Comparison of ENCODE assay signal across 8 cellular contexts in genomic region chr2:8584174-8585066, GRCh38.
DNase-seq lines count a peak whose midpoint lies in the region; ATAC-seq, FAIRE-seq and TF ChIP-seq lines count a peak whose summit lies in the region.

No MANE protein-coding gene starts in this region.

- DNase-seq in GM23338 (ENCODE audit: low spot score) = no peak
- no peak for DNase-seq in WTC11 (ENCODE audit: low spot score)
- DNase-seq in HepG2 (ENCODE audit: low spot score) = no peak
- no peak for DNase-seq in small intestine
- DNase-seq in stimulated activated CD4-positive, alpha-beta T cell treated with anti-CD3 and anti-CD28 coated beads, Interleukin-2, amount 100 ng/mL, for 48 hours = no peak
- no peak for DNase-seq in stimulated activated CD4-positive, alpha-beta T cell treated with anti-CD3 and anti-CD28 coated beads, Interleukin-12 subunit alpha, Interleukin-12 subunit beta, amount 100 ng/mL, for 4 hours

- TF ChIP-seq RAD21 in HepG2 (CRISPR knock-in tag; IDR thresholded peaks at IDR 0.05) = no peak

- H3K4me1 ChIP-seq in GM23338 (ENCODE audit: insufficient read depth) (peaks cover 13% of the 10 kb centered on the region), HepG2 (ENCODE audit: insufficient read depth, low read length) (peaks cover 62% of the 10 kb centered on the region), small intestine (ENCODE audit: control insufficient read depth in 2 of 2, insufficient read depth in 1 of 2, low read depth in 1 of 2, low read length in 1 of 2) (no peaks in the 10 kb centered on the region)

- H3K27ac Mint-ChIP-seq in GM23338 (no peak overlapping the region), WTC11 (peak overlapping the region; percentile 86)

- no peaks in the 10 kb centered on the region for H3K9me2 ChIP-seq in GM23338 (ENCODE audit: insufficient read depth)

- H3K4me1 Mint-ChIP-seq in GM23338 (peaks cover 31% of the 10 kb centered on the region), WTC11 (peaks cover 50% of the 10 kb centered on the region)

- in situ Hi-C loops in HepG2 (cut with HindIII; ENCODE audit: extremely low pct_ligation_motif_present, low pct_unique_long_range_greater_than_20kb) = no loop called here

- H3K27ac ChIP-seq in GM23338 (ENCODE audit: low read depth) (no peak overlapping the region), HepG2 (ENCODE audit: extremely low read length, insufficient read depth, low read length) (no peak overlapping the region), small intestine (ENCODE audit: low read depth in 1 of 2, low read length in 1 of 2) (peak overlapping the region; percentile 19 to 24)

- H3K79me2 ChIP-seq in GM23338 (replicated peaks; ENCODE audit: insufficient read depth) (no peaks in the 10 kb centered on the region), HepG2 (ENCODE audit: insufficient read depth, low read length) (no peaks in the 10 kb centered on the region)

- H3K36me3 ChIP-seq in GM23338 (ENCODE audit: insufficient read depth) = no peaks in the 10 kb centered on the region
- H3K36me3 ChIP-seq in HepG2 (replicated peaks in 1 of 2; ENCODE audit: control insufficient read depth in 1 of 2, insufficient read depth in 2 of 2, low read length in 2 of 2) = no peaks in the 10 kb centered on the region
- no peaks in the 10 kb centered on the region for H3K36me3 ChIP-seq in small intestine (ENCODE audit: control insufficient read depth in 2 of 2, insufficient read depth in 2 of 2, low read length in 2 of 2)

- H3K4me3 ChIP-seq in GM23338 = peak overlapping the region; percentile 44
- H3K4me3 ChIP-seq in HepG2 (replicated peaks in 1 of 3; ENCODE audit: insufficient read depth in 1 of 3, low read depth in 2 of 3, low read length in 3 of 3) = peak overlapping the region in 1 of 3 experiments; percentile 18; a peak in 1 of 6 replicates
- no peak overlapping the region for H3K4me3 ChIP-seq in small intestine (ENCODE audit: low read depth in 1 of 2, low read length in 2 of 2)

- POLR2A ChIA-PET in WTC11 (lab: Charles Lee) = interaction anchor here (1.0 to 1.4 kb wide), 4 partner anchors 54 to 100 kb away, joined by 3 to 7 read pairs (median 5); partner anchors contain the start of gene ID2
- POLR2A ChIA-PET in HepG2 (lab: Yijun Ruan, JAX) = interaction anchor here (1.0 to 2.5 kb wide), 8 partner anchors 10 to 97 kb away, joined by 3 to 37 read pairs (median 5); partner anchors contain the start of gene ID2

- intact Hi-C loops in HepG2 (cut with micrococcal nuclease; ENCODE audit: unreplicated experiment) = no loop called here

- no peak overlapping the region for H3K9ac ChIP-seq in HepG2 (ENCODE audit: insufficient read depth, low read depth, low read length)

- H3K27me3 Mint-ChIP-seq in GM23338 (ENCODE audit: insufficient read depth, low read depth, poor library complexity) (peaks cover 14% of the 10 kb centered on the region), WTC11 (ENCODE audit: low read depth) (no peaks in the 10 kb centered on the region; the same call in none of the 2 replicates)

- peak overlapping the region; percentile 57 for H3K4me3 Mint-ChIP-seq in GM23338
- peak overlapping the region; percentile 50 for H3K4me3 Mint-ChIP-seq in WTC11

- no TSS peak for BruUV-seq in HepG2 (replicated peaks; lab: Mats Ljungman, UMichigan)

- H3K36me3 Mint-ChIP-seq in GM23338 (ENCODE audit: low read depth) (no peaks in the 10 kb centered on the region), WTC11 (no peaks in the 10 kb centered on the region)

- CTCF ChIA-PET in WTC11 (lab: Charles Lee) (interaction anchor here (0.9 to 2.5 kb wide), 7 partner anchors 11 to 299 kb away, joined by 3 to 10 read pairs (median 4); no protein-coding TSS in a partner anchor), HepG2 (lab: Yijun Ruan, JAX; ENCODE audit: low intra/inter-chr PET ratio, low total read pairs) (no interaction called here)

- no peaks in the 10 kb centered on the region for H3F3A ChIP-seq in GM23338 (replicated peaks; ENCODE audit: low read depth)

- no peaks in the 10 kb centered on the region for H3K9me3 Mint-ChIP-seq in GM23338
- H3K9me3 Mint-ChIP-seq in WTC11 = no peaks in the 10 kb centered on the region

- TF ChIP-seq EP300 in HepG2 (IDR thresholded peaks at IDR 0.05; ENCODE audit: low read depth in 2 of 2, low read length in 2 of 2) (no peak), HepG2 (CRISPR knock-in tag; IDR thresholded peaks at IDR 0.05; ENCODE audit: borderline replicate concordance) (no peak)

- H4K20me1 ChIP-seq in GM23338 (replicated peaks; ENCODE audit: insufficient read depth) = no peaks in the 10 kb centered on the region
- no peaks in the 10 kb centered on the region for H4K20me1 ChIP-seq in HepG2 (ENCODE audit: insufficient read depth, low read length)

- peak; percentile 2 for ATAC-seq in GM23338
- ATAC-seq in WTC11 = no peak
- no peak for ATAC-seq in HepG2
- ATAC-seq in GM21529 (IDR thresholded peaks at IDR 0.05; ENCODE audit: unreplicated experiment) = no peak
- ATAC-seq in HG03342 (IDR thresholded peaks at IDR 0.05; ENCODE audit: unreplicated experiment) = no peak

- WGBS in HepG2 (ENCODE audit: low lambda C conversion rate) = 77% methylated on average over 25 of the region's 29 CpGs
- WGBS in small intestine, 3 donors = 55 to 66% (median 64%) methylated on average over 29 of the region's 29 CpGs

- TF ChIP-seq CTCF in GM23338 (conservative IDR thresholded peaks at IDR 0.05; ENCODE audit: low read depth in 2 of 2) (no peak), WTC11 (IDR thresholded peaks at IDR 0.05) (no peak), HepG2 (CRISPR knock-in tag; IDR thresholded peaks at IDR 0.05) (no peak)

- no peaks in the 10 kb centered on the region for H3K27me3 ChIP-seq in GM23338 (ENCODE audit: insufficient read depth)
- peaks cover 3 to 18% of the 10 kb centered on the region in 2 experiments; a peak in 3 of 5 replicates for H3K27me3 ChIP-seq in HepG2 (ENCODE audit: control insufficient read depth in 1 of 2, insufficient read depth in 2 of 2, low read length in 2 of 2)
- no peaks in the 10 kb centered on the region for H3K27me3 ChIP-seq in small intestine (ENCODE audit: control insufficient read depth in 2 of 2, insufficient read depth in 2 of 2, low read length in 2 of 2)

- H3K4me2 ChIP-seq in GM23338 (peak overlapping the region; percentile 77), HepG2 (ENCODE audit: low read depth, low read length) (peak overlapping the region; percentile 53)

- no peak for FAIRE-seq in HepG2 (lab: Jason Lieb, UNC)
- no peak for FAIRE-seq in small intestine (lab: Jason Lieb, UNC)

- H2AFZ ChIP-seq in GM23338 = peak overlapping the region; percentile 89; the same call in 1 of the 2 replicates
- H2AFZ ChIP-seq in HepG2 (ENCODE audit: low read length) = no peak overlapping the region

- TF ChIP-seq POLR2A in HepG2 (IDR thresholded peaks at IDR 0.05; ENCODE audit: insufficient read depth in 1 of 2, low read depth in 2 of 2, low read length in 2 of 2) = no peak

- H3K9me3 ChIP-seq in HepG2 (ENCODE audit: low read length) (no peaks in the 10 kb centered on the region), small intestine (ENCODE audit: control insufficient read depth, low read depth) (no peaks in the 10 kb centered on the region)

TF ChIP-seq in GM23338, 12 proteins besides CTCF, POLR2A, EP300 and RAD21:
- TF ChIP-seq EZH2phosphoT487 (IDR thresholded peaks at IDR 0.05; ENCODE audit: unreplicated experiment) (no peak), JUNB (IDR thresholded peaks at IDR 0.05; ENCODE audit: unreplicated experiment) (no peak), CREB1 (CRISPR knock-in tag; IDR thresholded peaks at IDR 0.05; ENCODE audit: low read depth) (no peak), EZH2 (IDR thresholded peaks at IDR 0.05; ENCODE audit: low read depth, unreplicated experiment) (no peak)
- TF ChIP-seq, protein P1, sequence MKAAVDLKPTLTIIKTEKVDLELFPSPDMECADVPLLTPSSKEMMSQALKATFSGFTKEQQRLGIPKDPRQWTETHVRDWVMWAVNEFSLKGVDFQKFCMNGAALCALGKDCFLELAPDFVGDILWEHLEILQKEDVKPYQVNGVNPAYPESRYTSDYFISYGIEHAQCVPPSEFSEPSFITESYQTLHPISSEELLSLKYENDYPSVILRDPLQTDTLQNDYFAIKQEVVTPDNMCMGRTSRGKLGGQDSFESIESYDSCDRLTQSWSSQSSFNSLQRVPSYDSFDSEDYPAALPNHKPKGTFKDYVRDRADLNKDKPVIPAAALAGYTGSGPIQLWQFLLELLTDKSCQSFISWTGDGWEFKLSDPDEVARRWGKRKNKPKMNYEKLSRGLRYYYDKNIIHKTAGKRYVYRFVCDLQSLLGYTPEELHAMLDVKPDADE (IDR thresholded peaks at IDR 0.05) = no peak

TF ChIP-seq in WTC11, 78 proteins besides CTCF, POLR2A, EP300 and RAD21:
- TF ChIP-seq ETV6 (CRISPR knock-in tag; IDR thresholded peaks at IDR 0.05) (no peak), ZNF138 (CRISPR knock-in tag; conservative IDR thresholded peaks at IDR 0.05) (no peak), TEAD1 (CRISPR knock-in tag; IDR thresholded peaks at IDR 0.05) (0 out of 2 replicates have a peak, but pooled peaks have one; percentile 4), GTF2I (CRISPR knock-in tag; conservative IDR thresholded peaks at IDR 0.05) (0 out of 2 replicates have a peak, but pooled peaks have one; percentile 79)

TF ChIP-seq in HepG2, 621 proteins besides CTCF, POLR2A, EP300 and RAD21 (continues in another document):
- TF ChIP-seq THAP8 (CRISPR knock-in tag; IDR thresholded peaks at IDR 0.05; ENCODE audit: borderline replicate concordance) = no peak
- TF ChIP-seq FOXP1 (IDR thresholded peaks at IDR 0.05) = no peak
- no peak for TF ChIP-seq FOXP1 (CRISPR knock-in tag; IDR thresholded peaks at IDR 0.05)
- no peak for TF ChIP-seq SIX1 (CRISPR knock-in tag; IDR thresholded peaks at IDR 0.05; ENCODE audit: borderline replicate concordance)
- no peak for TF ChIP-seq ZFP90 (CRISPR knock-in tag; IDR thresholded peaks at IDR 0.05; ENCODE audit: borderline replicate concordance)
- peak; percentile 44; the same call in 1 of the 2 replicates for TF ChIP-seq ZNF607 (CRISPR knock-in tag; IDR thresholded peaks at IDR 0.05; ENCODE audit: borderline replicate concordance)

Comparison
In these comparisons a context has a peak if more than half of its experiments do, and no peak if none do; other contexts are left out.
1. H3K27ac ChIP-seq: peak in small intestine (2 of 2); none in GM23338 (single experiment) and HepG2 (single experiment).